Comparison of ENCODE assay signal across 23 cellular contexts in genomic region chr13:29476046-29476445, GRCh38.
"Had no signal": no experiment of that assay in that cellular context is flagged by ENCODE, and none has a peak within 500 bp of the region (broad histone marks: within the 10 kb centered on the region; RNA-seq: fewer than 3 reads in every experiment).

No MANE protein-coding gene starts in this region.

- ATAC-seq: left colon; mucosa of descending colon; naive thymus-derived CD4-positive, alpha-beta T cell; natural killer cell treated with Interleukin-12 subunit alpha and Interleukin-12 subunit beta and Interleukin-15 and Interleukin-18, amount 100 ng/mL, for 72 hours; right lobe of liver; stimulated activated memory B cell treated with anti-CD40 and anti-IgM and Interleukin-4, amounts not matched to agents 10 μg/mL and 1 μg/mL and 100 μg/mL, for 72 hours had no signal

- FAIRE-seq: islet of Langerhans, kidney had no signal

- DNase-seq: hypothalamus; immature natural killer cell; kidney; left colon; left ventricle myocardium inferior; midbrain; mucosa of descending colon; naive thymus-derived CD4-positive, alpha-beta T cell; ovary; right lobe of liver; stimulated activated CD4-positive, alpha-beta T cell treated with anti-CD3 and anti-CD28 coated beads, Interleukin-1b, Interleukin-23, amount 100 ng/mL, for 48 hours; stimulated activated CD4-positive, alpha-beta T cell treated with anti-CD3 and anti-CD28 coated beads, Interleukin-2, amount 100 ng/mL, for 48 hours; stimulated activated CD4-positive, alpha-beta T cell treated with anti-CD3 and anti-CD28 coated beads, Interleukin-4, amount 100 ng/mL, for 4 hours; stimulated activated CD8-positive, alpha-beta memory T cell treated with anti-CD3 and anti-CD28 coated beads, Interleukin-4, amount 100 ng/mL, for 48 hours; stimulated activated naive CD4-positive, alpha-beta T cell treated with Interleukin-2 at 50 U/mL for 16 hours; stomach; testis; thyroid gland; transverse colon; upper lobe of left lung had no signal
